Comparison of ENCODE assay signal across 33 cellular contexts in genomic region chr1:173499729-173500128, GRCh38.
"Had no signal": no experiment of that assay in that cellular context is flagged by ENCODE, and none has a peak within 500 bp of the region (broad histone marks: within the 10 kb centered on the region; RNA-seq: fewer than 3 reads in every experiment).

No MANE protein-coding gene starts in this region.

- H3K27me3 ChIP-seq: adrenal gland, ascending aorta, body of pancreas, brain microvascular endothelial cell, breast epithelium, cardiac muscle cell, colonic mucosa had no signal

- H3K27ac ChIP-seq: adrenal gland, ascending aorta, body of pancreas, brain microvascular endothelial cell, breast epithelium, cardiac muscle cell, colonic mucosa had no signal

- FAIRE-seq: astrocyte, bronchial epithelial cell, colon had no signal

- H3K36me3 ChIP-seq: adrenal gland, ascending aorta, brain microvascular endothelial cell, breast epithelium, cardiac muscle cell, colonic mucosa had no signal

- H3K9me3 ChIP-seq: adrenal gland, ascending aorta, body of pancreas, breast epithelium, colonic mucosa had no signal

- ATAC-seq: activated naive CD4-positive, alpha-beta T cell treated with anti-CD3 and anti-CD28 coated beads, Interleukin-2, amount 50 U/mL, for 72 hours; activated naive CD8-positive, alpha-beta T cell treated with anti-CD3 and anti-CD28 coated beads, Interleukin-2, amount 50 U/mL, for 24 hours; activated T-cell treated with anti-CD3 and anti-CD28 coated beads, Interleukin-2, amount 50 U/mL, for 72 hours; activated T-helper 17 cell treated with anti-CD3 and anti-CD28 coated beads, Interleukin-2, amount 50 U/mL, for 72 hours; body of pancreas had no signal

- H3K4me3 ChIP-seq: adrenal gland, ascending aorta, body of pancreas, breast epithelium, cardiac muscle cell, colonic mucosa had no signal

- H3K4me1 ChIP-seq: adrenal gland, ascending aorta, body of pancreas, breast epithelium, colonic mucosa had no signal

- DNase-seq: activated effector memory CD4-positive, alpha-beta T cell treated with anti-CD3 and anti-CD28 coated beads, Interleukin-2, amount 50 U/mL, for 16 hours; activated effector memory CD4-positive, alpha-beta T cell treated with Interleukin-2 at 50 U/mL for 16 hours; activated gamma-delta T cell; activated gamma-delta T cell treated with Interleukin-2 at 50 U/mL for 16 hours; activated naive CD4-positive, alpha-beta T cell; activated naive CD4-positive, alpha-beta T cell treated with anti-CD3 and anti-CD28 coated beads for 36 hours; activated naive CD4-positive, alpha-beta T cell treated with anti-CD3 and anti-CD28 coated beads, Interleukin-2, amount 10 ng/mL, durations not matched to agents 7 days and 5 days; activated naive CD4-positive, alpha-beta T cell treated with anti-CD3 and anti-CD28 coated beads, Interleukin-2, amount 50 U/mL, for 16 hours; activated naive CD4-positive, alpha-beta T cell treated with Interleukin-2 at 50 U/mL for 16 hours; activated naive CD8-positive, alpha-beta T cell treated with anti-CD3 and anti-CD28 coated beads for 36 hours; activated naive CD8-positive, alpha-beta T cell treated with anti-CD3 and anti-CD28 coated beads, Interleukin-2, amount 10 ng/mL, durations not matched to agents 7 days and 5 days; activated naive CD8-positive, alpha-beta T cell treated with anti-CD3 and anti-CD28 coated beads, Interleukin-2, amount 50 U/mL, for 24 hours; activated T-cell treated with anti-CD3 and anti-CD28 coated beads, Interleukin-2, amount 50 U/mL, for 48 hours; activated T-cell treated with anti-CD3 and anti-CD28 coated beads, Interleukin-2, amount 50 U/mL, for 72 hours; adrenal gland; amniotic stem cell; amygdala; anterior cingulate cortex; aorta; body of pancreas; brain microvascular endothelial cell; caudate nucleus; central memory CD4-positive, alpha-beta T cell; cerebellar nuclear complex; colonic mucosa had no signal
